ENCODE assay signal across 8 cellular contexts in the genomic region with DNA sequence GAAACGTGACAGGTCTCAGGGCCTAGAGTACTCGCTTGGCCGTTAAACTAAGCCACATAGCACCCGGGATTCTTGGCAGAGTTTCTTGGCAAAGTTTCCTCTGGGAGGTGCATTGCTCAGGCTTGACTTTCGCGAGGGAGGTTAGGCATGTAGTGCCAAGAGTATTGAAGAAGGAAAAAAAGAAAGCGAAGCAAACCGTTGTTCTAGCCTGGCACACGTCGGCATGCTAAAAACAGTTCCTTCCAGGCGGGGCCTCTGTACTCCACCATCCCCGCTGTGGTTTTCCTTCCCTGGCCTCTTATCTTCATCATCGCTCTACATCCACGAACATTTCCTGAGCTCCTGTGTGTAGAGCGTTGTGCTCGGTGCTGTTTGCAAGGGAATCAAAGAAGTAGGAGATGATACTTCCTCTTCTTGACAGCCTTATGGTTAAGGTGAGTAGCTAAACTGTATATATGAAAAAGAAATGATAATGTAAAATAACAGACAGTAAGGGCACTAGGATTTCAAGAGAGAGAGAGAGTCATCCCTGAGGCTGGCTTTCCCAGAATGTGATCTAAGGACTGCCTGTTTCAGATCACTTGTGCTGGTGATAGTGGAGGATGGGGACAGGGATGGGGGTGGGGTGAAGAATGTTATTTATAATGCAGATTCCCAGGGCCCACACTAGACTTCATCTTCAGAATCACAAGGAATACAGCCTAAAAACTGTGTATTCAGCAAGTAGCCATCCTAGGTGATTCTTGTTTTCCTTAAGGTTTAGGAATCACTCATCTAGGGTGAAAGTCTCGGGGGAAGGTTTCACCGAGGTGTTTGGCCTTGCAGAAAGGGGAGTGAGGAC. TPM values are rescaled to one million over a fixed set of nuclear protein-coding genes. Genes with fewer than 3 reads are reported as not detected.
A peak's percentile ranks its signal among the peaks of the same experiment; 100 is the strongest.
DNase-seq lines count a peak whose midpoint lies in the region; ATAC-seq, FAIRE-seq and TF ChIP-seq lines count a peak whose summit lies in the region.

No MANE protein-coding gene starts in this region.

- intact Hi-C loops in CD4-positive, alpha-beta T cell (cut with DNase I, micrococcal nuclease), result no loop called here

- H3K79me2 ChIP-seq in H1 (ENCODE audit: control insufficient read depth in 1 of 2, insufficient read depth in 2 of 2, low read length in 2 of 2), result peaks cover 0 to 28% of the 10 kb centered on the region in 2 experiments; a peak in 3 of 4 replicates

- no peak overlapping the region for H2BK15ac ChIP-seq in H1 (ENCODE audit: low read length)

- H3K27me3 Mint-ChIP-seq in CD4-positive, alpha-beta T cell, result peaks cover 86% of the 10 kb centered on the region

- H3K14ac ChIP-seq in H1 (ENCODE audit: insufficient read length), result no peak overlapping the region

- TF ChIP-seq EP300 in H1 (IDR thresholded peaks at IDR 0.05; ENCODE audit: borderline replicate concordance in 1 of 2, low read depth in 2 of 2, low read length in 2 of 2), result no peak

- no peak overlapping the region for H3K4ac ChIP-seq in H1 (replicated peaks; ENCODE audit: insufficient read length, low read depth, low read length)

- 0 out of 2 replicates have a peak overlapping the region, but pooled peaks have one; percentile 6 for H2BK5ac ChIP-seq in H1 (ENCODE audit: low read depth, low read length)

- H3K4me3 Mint-ChIP-seq in CD4-positive, alpha-beta T cell, result peak overlapping the region; percentile 28

- H4K5ac ChIP-seq in H1 (ENCODE audit: insufficient read length, low read depth, low read length), result no peak overlapping the region

- H3K79me1 ChIP-seq in H1 (ENCODE audit: low read depth, low read length), result no peaks in the 10 kb centered on the region; the same call in 1 of the 2 replicates

- peak overlapping the region; percentile 23 to 35; a peak in 2 of 4 replicates for H3K4me2 ChIP-seq in H1 (ENCODE audit: insufficient read depth in 1 of 2, low read depth in 2 of 2, low read length in 2 of 2)

- FAIRE-seq in H1 (lab: Jason Lieb, UNC), result no peak

- H3K36me3 ChIP-seq in H1 (ENCODE audit: control insufficient read depth in 2 of 4, insufficient read depth in 4 of 4, low read length in 3 of 4) (no peaks in the 10 kb centered on the region; a peak in 1 of 8 replicates), neutrophil (no peaks in the 10 kb centered on the region)

- 72% methylated on average over 18 of the region's 18 CpGs; no CpG with 5 or more reads in 1 of the 2 experiments for WGBS in H1 (ENCODE audit: extremely low coverage in 1 of 2, insufficient coverage in 1 of 2, insufficient read length in 1 of 2, insufficient replicate concordance in 2 of 2, low coverage in 1 of 2, low lambda C conversion rate in 2 of 2, missing lambda C conversion rate in 1 of 2), 2 experiments

- H3K4me3 ChIP-seq in H1 (ENCODE audit: extremely low read depth in 1 of 4, insufficient read depth in 2 of 4, low read depth in 3 of 4, low read length in 4 of 4) (no peak overlapping the region), neutrophil (ENCODE audit: low read depth in 1 of 2, low read length in 1 of 2) (peak overlapping the region; percentile 50 to 53)

- peaks cover 44% of the 10 kb centered on the region for H3K27me3 ChIP-seq in CD4-positive, alpha-beta T cell (ENCODE audit: control insufficient read depth, insufficient read depth, low read length)
- H3K27me3 ChIP-seq in H1 (replicated peaks in 1 of 4; ENCODE audit: control insufficient read depth in 3 of 4, extremely low read depth in 1 of 4, insufficient read depth in 3 of 4, low read length in 3 of 4), result no peaks in the 10 kb centered on the region; a peak in 1 of 7 replicates
- H3K27me3 ChIP-seq in neutrophil, result peaks cover 17% of the 10 kb centered on the region

- no peaks in the 10 kb centered on the region for H3K9me3 Mint-ChIP-seq in CD4-positive, alpha-beta T cell

- peaks cover 2% of the 10 kb centered on the region; the same call in 1 of the 2 replicates for H3K23me2 ChIP-seq in H1 (ENCODE audit: low read depth, low read length)

- no peaks in the 10 kb centered on the region for H3K9me3 ChIP-seq in CD4-positive, alpha-beta T cell (ENCODE audit: control insufficient read depth, low read length)
- no peaks in the 10 kb centered on the region for H3K9me3 ChIP-seq in H1 (ENCODE audit: insufficient read depth in 2 of 2, low read depth in 1 of 2, low read length in 1 of 2)
- no peaks in the 10 kb centered on the region for H3K9me3 ChIP-seq in neutrophil

- no peak overlapping the region for H3K56ac ChIP-seq in H1 (replicated peaks; ENCODE audit: insufficient read length, low read depth, low read length)

- CTCF ChIA-PET in CD4-positive, alpha-beta T cell (lab: Charles Lee), result no interaction called here
- CTCF ChIA-PET in H1 (lab: Charles Lee; ENCODE audit: partially characterized antibody), result interaction anchor here (0.6 to 3.1 kb wide), 6 partner anchors 13 to 171 kb away, joined by 3 to 13 read pairs (median 3); no protein-coding TSS in a partner anchor

- no peak overlapping the region for H2AFZ ChIP-seq in H1 (ENCODE audit: low read length)

- POLR2A ChIA-PET in CD4-positive, alpha-beta T cell (lab: Charles Lee), result no interaction called here
- POLR2A ChIA-PET in H1 (lab: Charles Lee; ENCODE audit: partially characterized antibody), result interaction anchor here (1.3 to 2.2 kb wide), 4 partner anchors 10 to 208 kb away, joined by 3 to 6 read pairs (median 4); partner anchors contain the start of gene RNF220

- no peak for TF ChIP-seq CTCF in CD4-positive, alpha-beta T cell (IDR thresholded peaks at IDR 0.05)
- TF ChIP-seq CTCF in H1 (IDR thresholded peaks at IDR 0.05; ENCODE audit: control extremely low read depth in 1 of 3, insufficient read depth in 1 of 3, low read depth in 1 of 3, low read length in 3 of 3) (no peak), neutrophil (IDR thresholded peaks at IDR 0.05) (no peak)

- H3K4me1 Mint-ChIP-seq in CD4-positive, alpha-beta T cell (ENCODE audit: low read depth), result peaks cover 7% of the 10 kb centered on the region

- peaks cover 3 to 10% of the 10 kb centered on the region in 2 experiments for H4K20me1 ChIP-seq in H1 (replicated peaks in 1 of 2; ENCODE audit: control insufficient read depth in 1 of 2, insufficient read depth in 2 of 2, low read length in 2 of 2)

- ATAC-seq in CD4-positive, alpha-beta T cell (ENCODE audit: poor library complexity), result peak; percentile 43
- ATAC-seq in HG02852 (IDR thresholded peaks at IDR 0.05; ENCODE audit: unreplicated experiment), result no peak
- no peak for ATAC-seq in GM18505 (IDR thresholded peaks at IDR 0.05; ENCODE audit: unreplicated experiment)

- no peak for TF ChIP-seq RAD21 in H1 (IDR thresholded peaks at IDR 0.05 in 1 of 2, conservative IDR thresholded peaks at IDR 0.05 in 1 of 2; ENCODE audit: low read depth in 2 of 2, low read length in 2 of 2)

- no peak overlapping the region for H2BK20ac ChIP-seq in H1 (ENCODE audit: low read length)

- H3K23ac ChIP-seq in H1 (ENCODE audit: insufficient read length), result no peak overlapping the region

- H2AK5ac ChIP-seq in H1 (ENCODE audit: low read depth, low read length), result no peak overlapping the region

- H3K4me1 ChIP-seq in H1 (replicated peaks in 1 of 4; ENCODE audit: control insufficient read depth in 3 of 4, insufficient read depth in 4 of 4, low read length in 3 of 4), result peaks cover 5 to 36% (median 25%) of the 10 kb centered on the region in 4 experiments
- peaks cover 9 to 27% of the 10 kb centered on the region in 2 experiments for H3K4me1 ChIP-seq in neutrophil (ENCODE audit: control insufficient read depth in 1 of 2, insufficient read depth in 1 of 2, low read depth in 1 of 2, low read length in 1 of 2)

- no peak overlapping the region for H4K91ac ChIP-seq in H1 (replicated peaks; ENCODE audit: insufficient read length, low read length)

- H4K8ac ChIP-seq in H1 (ENCODE audit: extremely low read depth, insufficient read depth, low read length), result no peak overlapping the region

- no peak overlapping the region for H3K18ac ChIP-seq in H1 (ENCODE audit: extremely low read depth, low read length)

- peak overlapping the region; percentile 18; the same call in 1 of the 2 replicates for H2BK12ac ChIP-seq in H1 (ENCODE audit: low read depth, low read length)

- TF ChIP-seq POLR2A in H1 (IDR thresholded peaks at IDR 0.05; ENCODE audit: control extremely low read depth in 1 of 2, low read depth in 2 of 2, low read length in 2 of 2) (no peak), GM18505 (IDR thresholded peaks at IDR 0.05; ENCODE audit: borderline replicate concordance, extremely low read depth, insufficient read depth, insufficient read length) (no peak)

- H2BK120ac ChIP-seq in H1 (replicated peaks; ENCODE audit: low read depth, low read length), result no peak overlapping the region

- no peak for DNase-seq in CD4-positive, alpha-beta T cell
- DNase-seq in NCI-H226, result peak; percentile 99
- DNase-seq in H1 (ENCODE audit: low read depth in 1 of 2, low spot score in 2 of 2), result no peak
- DNase-seq in SW480 (ENCODE audit: low spot score), result no peak
- DNase-seq in GM19238 (ENCODE audit: insufficient read length, low spot score), result no peak

- H3K9ac ChIP-seq in H1 (replicated peaks in 1 of 4; ENCODE audit: extremely low read depth in 1 of 4, low read depth in 3 of 4, low read length in 3 of 4), result no peak overlapping the region; a peak in 1 of 7 replicates

- H3K27ac ChIP-seq in CD4-positive, alpha-beta T cell (ENCODE audit: low read depth, low read length), result no peak overlapping the region
- H3K27ac ChIP-seq in H1 (ENCODE audit: low read depth, low read length) (no peak overlapping the region), neutrophil (peak overlapping the region; percentile 20)

- H3K27ac Mint-ChIP-seq in CD4-positive, alpha-beta T cell, result no peak overlapping the region

- H3K36me3 Mint-ChIP-seq in CD4-positive, alpha-beta T cell (ENCODE audit: low read depth), result no peaks in the 10 kb centered on the region

TF ChIP-seq in H1, 55 proteins besides CTCF, POLR2A, EP300 and RAD21 (continues in another document):
- TF ChIP-seq, protein P1, sequence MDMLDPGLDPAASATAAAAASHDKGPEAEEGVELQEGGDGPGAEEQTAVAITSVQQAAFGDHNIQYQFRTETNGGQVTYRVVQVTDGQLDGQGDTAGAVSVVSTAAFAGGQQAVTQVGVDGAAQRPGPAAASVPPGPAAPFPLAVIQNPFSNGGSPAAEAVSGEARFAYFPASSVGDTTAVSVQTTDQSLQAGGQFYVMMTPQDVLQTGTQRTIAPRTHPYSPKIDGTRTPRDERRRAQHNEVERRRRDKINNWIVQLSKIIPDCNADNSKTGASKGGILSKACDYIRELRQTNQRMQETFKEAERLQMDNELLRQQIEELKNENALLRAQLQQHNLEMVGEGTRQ (IDR thresholded peaks at IDR 0.05; ENCODE audit: low read length), result no peak
- no peak for TF ChIP-seq SIN3A (conservative IDR thresholded peaks at IDR 0.05 in 1 of 2, IDR thresholded peaks at IDR 0.05 in 1 of 2; ENCODE audit: low read depth in 1 of 2, low read length in 2 of 2)

RNA-seq across cellular contexts. Expression of gene RNF220, which starts 18.9 kb away (rescaled TPM):
- total RNA-seq in CD4-positive, alpha-beta T cell, result 10 to 100 TPM; 76.0 to 77.9 TPM
- 123 and 127 TPM in 2 replicates for total RNA-seq in H1 (2021; fragmentation: NEBNext Ultra II Directional; extraction: Animal tissue kit (Norgen Biotek cat#: 25700))
- polyA plus RNA-seq in H1 (2011; rRNA removed), result 160 and 165 TPM in 2 replicates
- 144 TPM for polyA plus RNA-seq in H1 (2011; cell fraction: cytosol; rRNA removed)
- polyA plus RNA-seq in H1 (2011; cell fraction: nucleus; rRNA removed), result 173 TPM
- polyA plus RNA-seq in H1 (2012, experiment 1 of 2), result 101 to 164 TPM (median 152 TPM) in 4 replicates
- polyA plus RNA-seq in H1 (2012, experiment 2 of 2), result 105 TPM
- polyA plus RNA-seq in H1 (2013, experiment 1 of 2), result 93.4 TPM
- polyA plus RNA-seq in H1 (2013, experiment 2 of 2), result 89.5 TPM
- polyA minus RNA-seq in H1 (2011; rRNA and poly(A)+ RNA removed), result 86.4 and 97.4 TPM in 2 replicates
- 44.8 TPM for polyA minus RNA-seq in H1 (2011; cell fraction: cytosol; rRNA and poly(A)+ RNA removed)
- 86.8 TPM for polyA minus RNA-seq in H1 (2011; cell fraction: nucleus; rRNA and poly(A)+ RNA removed)

Comparison
In these comparisons a context has a peak if more than half of its experiments do, and no peak if none do; other contexts are left out.
1. H3K4me3 ChIP-seq: peak in neutrophil (2 of 2); none in H1 (0 of 4).